ENCODE assay signal across 8 cellular contexts in the genomic region with DNA sequence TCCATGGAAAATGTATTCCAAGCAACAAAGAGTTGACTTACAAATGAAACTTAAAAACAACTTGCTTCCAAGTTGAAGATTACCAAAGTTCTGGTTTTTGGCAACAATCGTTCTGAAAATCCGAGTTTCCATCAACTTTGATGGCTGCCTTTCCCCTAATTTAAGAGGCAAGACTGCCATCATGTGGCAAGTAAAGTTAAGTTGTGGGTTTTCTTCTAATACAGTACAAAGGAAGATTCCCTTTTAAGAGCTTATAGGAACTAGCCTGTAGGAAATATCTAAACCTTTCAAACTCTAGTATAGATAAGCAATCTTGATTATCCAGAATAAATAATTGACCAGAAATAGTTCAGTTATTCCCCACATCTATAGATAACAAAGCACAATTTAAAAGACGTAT. TPM values are rescaled to one million over a fixed set of nuclear protein-coding genes. Genes with fewer than 3 reads are reported as not detected.
DNase-seq lines count a peak whose midpoint lies in the region; ATAC-seq and TF ChIP-seq lines count a peak whose summit lies in the region.
"Not testable (repeated sequence)": the region's sequence is repeated elsewhere in the genome, so short reads cannot be mapped to it uniquely, and the experiment has no call there.

No MANE protein-coding gene starts in this region.

- not testable (repeated sequence) for H3K79me2 ChIP-seq in Karpas-422 (ENCODE audit: low read length); PC-3 (ENCODE audit: low read length)

- POLR2A ChIA-PET in PC-3 (lab: Charles Lee; ENCODE audit: unreplicated experiment), result not testable (repeated sequence)

- not testable (repeated sequence) for H3K36me3 Mint-ChIP-seq in activated naive CD4-positive, alpha-beta T cell treated with anti-CD3 and anti-CD28 coated beads, Interleukin-2, amount 50 U/mL, for 72 hours

- not testable (repeated sequence) for H3K27ac Mint-ChIP-seq in activated naive CD4-positive, alpha-beta T cell treated with anti-CD3 and anti-CD28 coated beads, Interleukin-2, amount 50 U/mL, for 72 hours

- not testable (repeated sequence) for H3K4me2 ChIP-seq in Karpas-422 (ENCODE audit: low read depth, low read length, poor library complexity, severe bottlenecking); PC-3 (ENCODE audit: low read length)

- not testable (repeated sequence) for H3K9me3 Mint-ChIP-seq in activated naive CD4-positive, alpha-beta T cell treated with anti-CD3 and anti-CD28 coated beads, Interleukin-2, amount 50 U/mL, for 72 hours

- H3K4me3 ChIP-seq in Karpas-422 (ENCODE audit: low read length); PC-3 (ENCODE audit: low read length); lower lobe of right lung: not testable (repeated sequence)

- not testable (repeated sequence) for BruUV-seq in PC-3 (replicated peaks; lab: Mats Ljungman, UMichigan)

- CTCF ChIA-PET in PC-3 (lab: Charles Lee), result interaction anchor here (0.7 kb wide), 1 partner anchor 8 kb away, joined by 3 read pairs; no protein-coding TSS in a partner anchor

- ATAC-seq in GM21526 (IDR thresholded peaks at IDR 0.05; ENCODE audit: low FRiP score, unreplicated experiment) (peak; percentile 65), PC-3 (peak; percentile 56), lower lobe of right lung (peak in 1 of 2 donors; percentile 66)
- ATAC-seq in activated naive CD4-positive, alpha-beta T cell treated with anti-CD3 and anti-CD28 coated beads, Interleukin-2, amount 50 U/mL, for 72 hours, result peak; percentile 44 to 63

- H3K27ac ChIP-seq in Karpas-422 (ENCODE audit: low read length); PC-3 (ENCODE audit: low read length); lower lobe of right lung: not testable (repeated sequence)

- not testable (repeated sequence) for H3F3A ChIP-seq in PC-3 (ENCODE audit: low read length, unreplicated experiment)

- TF ChIP-seq CTCF in PC-3 (conservative IDR thresholded peaks at IDR 0.05; ENCODE audit: low read depth, low read length), result peak; percentile 34; the same call in 1 of the 2 replicates
- TF ChIP-seq CTCF in lower lobe of right lung (IDR thresholded peaks at IDR 0.05), result peak; percentile 42

- H2AFZ ChIP-seq in Karpas-422 (ENCODE audit: low read length); PC-3 (ENCODE audit: low read length): not testable (repeated sequence)

- H3K9me3 ChIP-seq in Karpas-422 (ENCODE audit: low read length); PC-3 (ENCODE audit: low read length); lower lobe of right lung: not testable (repeated sequence)

- not testable (repeated sequence) for H3K36me3 ChIP-seq in Karpas-422 (ENCODE audit: insufficient read depth, low read length); PC-3 (ENCODE audit: low read depth, low read length); lower lobe of right lung

- not testable (repeated sequence) for H3K27me3 ChIP-seq in Karpas-422 (ENCODE audit: low read length); PC-3 (ENCODE audit: low read length); lower lobe of right lung (ENCODE audit: low read depth)

- H3K9me2 ChIP-seq in Karpas-422 (replicated peaks; ENCODE audit: insufficient read depth, low read length); PC-3 (replicated peaks; ENCODE audit: low read length): not testable (repeated sequence)

- not testable (repeated sequence) for H3K9ac ChIP-seq in Karpas-422 (ENCODE audit: low read length); PC-3 (ENCODE audit: low read length)

- intact Hi-C loops in PC-3 (cut with micrococcal nuclease), result loop anchor here (5.0 kb wide), 1 partner anchor 75 kb away; no protein-coding TSS in a partner anchor
- intact Hi-C loops in lower lobe of right lung (cut with DNase I), result not testable (repeated sequence)

- H4K20me1 ChIP-seq in Karpas-422 (ENCODE audit: insufficient read depth, low read depth, low read length); PC-3 (ENCODE audit: low read length): not testable (repeated sequence)

- not testable (repeated sequence) for H3K4me1 ChIP-seq in Karpas-422 (ENCODE audit: low read length); PC-3 (ENCODE audit: insufficient read depth, low read length); lower lobe of right lung

- DNase-seq in DMS53 (lab: John Stamatoyannopoulos, UW), result peak; percentile 39
- peak; percentile 69 for DNase-seq in Karpas-422
- DNase-seq in PC-3, result peak; percentile 25
- not testable (repeated sequence) for DNase-seq in activated naive CD4-positive, alpha-beta T cell treated with anti-CD3 and anti-CD28 coated beads, Interleukin-2, amount 50 U/mL, for 72 hours (ENCODE audit: low spot score in 2 of 2); lower lobe of right lung
- peak; percentile 30 for DNase-seq in fibroblast of gingiva (ENCODE audit: low read depth)
- DNase-seq in stimulated activated naive CD4-positive, alpha-beta T cell (lab: John Stamatoyannopoulos, UW), result peak in 4 of 6 experiments; percentile 5 to 47 (median 20)

RNA-seq across cellular contexts. Expression of a gene that starts 9.0 kb away (rescaled TPM):
- total RNA-seq in Karpas-422 (2014; rRNA removed; shearing (Covaris generic); ENCODE audit: low replicate concordance), result 6.5 and 7.6 TPM in 2 replicates
- total RNA-seq in PC-3 (2014; rRNA removed) (2.2 and 3.2 TPM in 2 replicates), lower lobe of right lung (10.4 TPM)
- 1 to 10 TPM; 4.7 to 4.9 TPM for total RNA-seq in activated naive CD4-positive, alpha-beta T cell treated with anti-CD3 and anti-CD28 coated beads, Interleukin-2, amount 50 U/mL, for 72 hours
